ENCODE assay signal across 21 cellular contexts in the genomic region with DNA sequence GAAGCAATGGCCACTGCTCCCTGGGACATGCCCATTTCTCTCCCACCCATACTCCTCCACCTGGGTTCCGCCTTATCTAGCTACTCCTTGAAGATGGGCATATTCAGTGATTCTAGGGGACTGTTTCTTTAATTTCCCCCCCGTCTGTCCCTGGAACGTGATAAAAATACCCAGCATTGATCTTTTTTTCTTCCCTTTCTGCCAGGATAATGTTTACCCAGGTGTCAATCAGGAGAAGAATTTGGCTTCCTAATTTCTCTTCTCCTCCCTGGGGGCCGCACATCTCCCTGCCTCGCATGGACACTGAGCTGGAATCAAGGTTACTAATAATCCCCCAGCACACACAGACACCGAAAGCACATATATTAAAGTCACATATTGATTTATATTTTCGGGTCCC. TPM values are rescaled to one million over a fixed set of nuclear protein-coding genes. Genes with fewer than 3 reads are reported as not detected.
"Had no signal": no experiment of that assay in that cellular context is flagged by ENCODE, and none has a peak within 500 bp of the region (broad histone marks: within the 10 kb centered on the region; RNA-seq: fewer than 3 reads in every experiment).

No MANE protein-coding gene starts in this region.

- H3K4me3 Mint-ChIP-seq: endodermal cell; natural killer cell; stimulated activated memory B cell treated with anti-CD40 and anti-IgM and Interleukin-4, amounts not matched to agents 10 μg/mL and 1 μg/mL and 100 μg/mL, for 72 hours; stimulated activated naive CD8-positive, alpha-beta T cell treated with anti-CD3 and anti-CD28 coated beads, Interleukin-15, Interleukin-2, amounts not matched to agents 100 ng/mL and 50 ng/mL, for 24 hours had no signal

- H3K27ac Mint-ChIP-seq: endodermal cell; natural killer cell; stimulated activated memory B cell treated with anti-CD40 and anti-IgM and Interleukin-4, amounts not matched to agents 10 μg/mL and 1 μg/mL and 100 μg/mL, for 72 hours; stimulated activated naive CD8-positive, alpha-beta T cell treated with anti-CD3 and anti-CD28 coated beads, Interleukin-15, Interleukin-2, amounts not matched to agents 100 ng/mL and 50 ng/mL, for 24 hours had no signal

- H3K9me3 Mint-ChIP-seq: endodermal cell; natural killer cell; stimulated activated memory B cell treated with anti-CD40 and anti-IgM and Interleukin-4, amounts not matched to agents 10 μg/mL and 1 μg/mL and 100 μg/mL, for 72 hours; stimulated activated naive CD8-positive, alpha-beta T cell treated with anti-CD3 and anti-CD28 coated beads, Interleukin-15, Interleukin-2, amounts not matched to agents 100 ng/mL and 50 ng/mL, for 24 hours had no signal

- DNase-seq: colonic mucosa; erythroblast; foreskin melanocyte; heart left ventricle; hippocampal formation; kidney glomerular epithelial cell; natural killer cell; occipital lobe; psoas muscle; retina; spleen; stimulated activated CD4-positive, alpha-beta T cell treated with anti-CD3 and anti-CD28 coated beads, Interleukin-15, amount 100 ng/mL, for 24 hours; stimulated activated CD4-positive, alpha-beta T cell treated with anti-CD3 and anti-CD28 coated beads, Interleukin-1b, Interleukin-23, amount 100 ng/mL, for 48 hours; stimulated activated CD4-positive, alpha-beta T cell treated with anti-CD3 and anti-CD28 coated beads, Interleukin-4, amount 100 ng/mL, for 24 hours; tibial artery; upper lobe of left lung; uterus had no signal

- H3K36me3 Mint-ChIP-seq: natural killer cell; stimulated activated memory B cell treated with anti-CD40 and anti-IgM and Interleukin-4, amounts not matched to agents 10 μg/mL and 1 μg/mL and 100 μg/mL, for 72 hours had no signal

RNA-seq across cellular contexts. Expression of gene C1QL1, which starts 48.1 kb away (rescaled TPM):
- total RNA-seq: dermis blood vessel endothelial cell, natural killer cell, psoas muscle had no signal
